Comparison of ENCODE assay signal across 1 cellular context in the genomic region with DNA sequence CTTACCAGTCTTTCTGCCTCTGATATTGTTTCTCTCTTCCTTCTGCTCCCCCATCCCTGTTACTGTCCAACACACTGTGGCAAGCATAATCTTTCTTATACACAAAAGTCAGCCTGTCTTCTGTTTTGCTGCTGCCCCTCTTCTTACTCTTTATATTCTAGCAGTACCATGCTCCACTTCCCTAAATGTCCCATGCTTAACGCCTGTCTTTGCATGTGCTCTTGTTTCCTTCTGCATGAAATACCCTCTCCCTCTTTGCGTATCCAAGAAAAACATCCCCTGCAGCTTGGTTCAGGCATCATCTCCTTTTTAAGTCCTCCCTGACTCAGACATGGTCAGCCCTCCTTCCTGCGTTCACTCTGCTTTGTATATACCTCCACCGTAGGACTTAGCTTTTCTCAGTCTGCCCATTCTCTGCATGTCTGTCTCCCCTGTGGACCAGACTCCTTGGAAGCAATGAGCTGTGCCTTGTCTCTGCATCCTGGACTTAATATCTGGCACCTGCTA.
TF ChIP-seq lines count a peak whose summit lies in the region.

No MANE protein-coding gene starts in this region.

TF ChIP-seq in GM23338, 12 proteins besides CTCF, POLR2A, EP300 and RAD21 (continued from another document):
- TF ChIP-seq, protein P1, sequence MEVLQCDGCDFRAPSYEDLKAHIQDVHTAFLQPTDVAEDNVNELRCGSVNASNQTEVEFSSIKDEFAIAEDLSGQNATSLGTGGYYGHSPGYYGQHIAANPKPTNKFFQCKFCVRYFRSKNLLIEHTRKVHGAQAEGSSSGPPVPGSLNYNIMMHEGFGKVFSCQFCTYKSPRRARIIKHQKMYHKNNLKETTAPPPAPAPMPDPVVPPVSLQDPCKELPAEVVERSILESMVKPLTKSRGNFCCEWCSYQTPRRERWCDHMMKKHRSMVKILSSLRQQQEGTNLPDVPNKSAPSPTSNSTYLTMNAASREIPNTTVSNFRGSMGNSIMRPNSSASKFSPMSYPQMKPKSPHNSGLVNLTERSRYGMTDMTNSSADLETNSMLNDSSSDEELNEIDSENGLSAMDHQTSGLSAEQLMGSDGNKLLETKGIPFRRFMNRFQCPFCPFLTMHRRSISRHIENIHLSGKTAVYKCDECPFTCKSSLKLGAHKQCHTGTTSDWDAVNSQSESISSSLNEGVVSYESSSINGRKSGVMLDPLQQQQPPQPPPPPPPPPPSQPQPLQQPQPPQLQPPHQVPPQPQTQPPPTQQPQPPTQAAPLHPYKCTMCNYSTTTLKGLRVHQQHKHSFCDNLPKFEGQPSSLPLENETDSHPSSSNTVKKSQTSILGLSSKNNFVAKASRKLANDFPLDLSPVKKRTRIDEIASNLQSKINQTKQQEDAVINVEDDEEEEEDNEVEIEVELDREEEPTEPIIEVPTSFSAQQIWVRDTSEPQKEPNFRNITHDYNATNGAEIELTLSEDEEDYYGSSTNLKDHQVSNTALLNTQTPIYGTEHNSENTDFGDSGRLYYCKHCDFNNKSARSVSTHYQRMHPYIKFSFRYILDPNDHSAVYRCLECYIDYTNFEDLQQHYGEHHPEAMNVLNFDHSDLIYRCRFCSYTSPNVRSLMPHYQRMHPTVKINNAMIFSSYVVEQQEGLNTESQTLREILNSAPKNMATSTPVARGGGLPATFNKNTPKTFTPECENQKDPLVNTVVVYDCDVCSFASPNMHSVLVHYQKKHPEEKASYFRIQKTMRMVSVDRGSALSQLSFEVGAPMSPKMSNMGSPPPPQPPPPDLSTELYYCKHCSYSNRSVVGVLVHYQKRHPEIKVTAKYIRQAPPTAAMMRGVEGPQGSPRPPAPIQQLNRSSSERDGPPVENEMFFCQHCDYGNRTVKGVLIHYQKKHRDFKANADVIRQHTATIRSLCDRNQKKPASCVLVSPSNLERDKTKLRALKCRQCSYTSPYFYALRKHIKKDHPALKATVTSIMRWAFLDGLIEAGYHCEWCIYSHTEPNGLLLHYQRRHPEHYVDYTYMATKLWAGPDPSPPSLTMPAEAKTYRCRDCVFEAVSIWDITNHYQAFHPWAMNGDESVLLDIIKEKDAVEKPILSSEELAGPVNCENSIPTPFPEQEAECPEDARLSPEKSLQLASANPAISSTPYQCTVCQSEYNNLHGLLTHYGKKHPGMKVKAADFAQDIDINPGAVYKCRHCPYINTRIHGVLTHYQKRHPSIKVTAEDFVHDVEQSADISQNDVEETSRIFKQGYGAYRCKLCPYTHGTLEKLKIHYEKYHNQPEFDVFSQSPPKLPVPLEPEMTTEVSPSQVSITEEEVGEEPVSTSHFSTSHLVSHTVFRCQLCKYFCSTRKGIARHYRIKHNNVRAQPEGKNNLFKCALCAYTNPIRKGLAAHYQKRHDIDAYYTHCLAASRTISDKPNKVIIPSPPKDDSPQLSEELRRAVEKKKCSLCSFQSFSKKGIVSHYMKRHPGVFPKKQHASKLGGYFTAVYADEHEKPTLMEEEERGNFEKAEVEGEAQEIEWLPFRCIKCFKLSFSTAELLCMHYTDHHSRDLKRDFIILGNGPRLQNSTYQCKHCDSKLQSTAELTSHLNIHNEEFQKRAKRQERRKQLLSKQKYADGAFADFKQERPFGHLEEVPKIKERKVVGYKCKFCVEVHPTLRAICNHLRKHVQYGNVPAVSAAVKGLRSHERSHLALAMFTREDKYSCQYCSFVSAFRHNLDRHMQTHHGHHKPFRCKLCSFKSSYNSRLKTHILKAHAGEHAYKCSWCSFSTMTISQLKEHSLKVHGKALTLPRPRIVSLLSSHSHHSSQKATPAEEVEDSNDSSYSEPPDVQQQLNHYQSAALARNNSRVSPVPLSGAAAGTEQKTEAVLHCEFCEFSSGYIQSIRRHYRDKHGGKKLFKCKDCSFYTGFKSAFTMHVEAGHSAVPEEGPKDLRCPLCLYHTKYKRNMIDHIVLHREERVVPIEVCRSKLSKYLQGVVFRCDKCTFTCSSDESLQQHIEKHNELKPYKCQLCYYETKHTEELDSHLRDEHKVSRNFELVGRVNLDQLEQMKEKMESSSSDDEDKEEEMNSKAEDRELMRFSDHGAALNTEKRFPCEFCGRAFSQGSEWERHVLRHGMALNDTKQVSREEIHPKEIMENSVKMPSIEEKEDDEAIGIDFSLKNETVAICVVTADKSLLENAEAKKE (CRISPR knock-in tag; IDR thresholded peaks at IDR 0.05), result no peak
